ENCODE assay signal across 2 cellular contexts in the genomic region with DNA sequence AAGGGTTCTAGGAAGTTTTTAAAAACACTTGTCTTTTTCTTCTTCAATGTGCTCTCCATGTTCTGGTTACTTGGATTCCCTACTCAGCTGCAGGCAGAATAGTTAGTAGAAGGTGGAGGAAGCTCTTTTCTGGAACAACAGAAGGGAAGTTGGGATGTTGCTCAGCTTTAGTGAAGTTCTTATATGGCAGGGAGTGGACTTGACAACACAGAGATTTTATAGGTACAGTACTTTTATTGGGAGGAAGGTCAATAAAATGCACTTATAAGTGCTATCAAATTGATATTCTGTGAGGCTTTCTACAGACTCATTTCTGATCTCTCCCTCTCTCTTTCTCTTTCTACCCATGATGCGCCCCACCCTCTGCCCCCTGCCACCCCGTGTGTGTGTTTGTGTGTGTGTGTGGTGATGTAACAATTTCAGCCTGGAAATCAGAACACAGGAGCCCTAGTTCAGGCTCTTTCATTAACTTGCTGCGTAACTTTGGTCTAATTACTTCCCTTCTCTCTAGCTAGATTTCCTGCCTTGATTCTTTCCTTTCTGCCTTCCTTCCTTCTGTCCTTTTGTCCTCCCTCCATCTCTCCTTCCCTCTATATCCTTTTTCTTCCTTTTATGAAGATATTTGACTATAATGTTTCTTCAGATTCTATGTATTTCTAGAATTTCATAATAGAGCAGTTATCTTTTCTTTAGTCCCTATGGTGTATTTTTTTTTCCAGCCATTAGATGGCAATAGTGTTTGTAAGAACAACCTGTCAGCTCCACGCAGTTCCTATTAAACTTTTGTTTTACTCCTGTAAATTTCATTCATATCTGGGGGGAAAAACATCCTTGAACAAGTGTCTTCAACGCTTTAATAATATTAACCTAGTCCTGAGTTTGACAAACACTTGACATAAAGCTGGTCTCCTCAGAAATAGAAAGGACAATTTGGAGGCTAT.
TF ChIP-seq lines count a peak whose summit lies in the region.

No MANE protein-coding gene starts in this region.

TF ChIP-seq in IMR-90, 13 proteins besides CTCF, POLR2A, EP300 and RAD21:
- TF ChIP-seq RCOR1 (IDR thresholded peaks at IDR 0.05; ENCODE audit: insufficient replicate concordance, low read length) (no peak), SMC3 (IDR thresholded peaks at IDR 0.05; ENCODE audit: low read depth, low read length) (peak; percentile 38)

TF ChIP-seq in neural cell, 6 proteins besides CTCF, POLR2A, EP300 and RAD21:
- peak; percentile 57 for TF ChIP-seq SMC3 (conservative IDR thresholded peaks at IDR 0.05; ENCODE audit: poor library complexity)
- no peak for TF ChIP-seq POLR2AphosphoS5 (IDR thresholded peaks at IDR 0.05)
TF ChIP-seq in neural cell: peak in this region for 1.
